In the genomic region with DNA sequence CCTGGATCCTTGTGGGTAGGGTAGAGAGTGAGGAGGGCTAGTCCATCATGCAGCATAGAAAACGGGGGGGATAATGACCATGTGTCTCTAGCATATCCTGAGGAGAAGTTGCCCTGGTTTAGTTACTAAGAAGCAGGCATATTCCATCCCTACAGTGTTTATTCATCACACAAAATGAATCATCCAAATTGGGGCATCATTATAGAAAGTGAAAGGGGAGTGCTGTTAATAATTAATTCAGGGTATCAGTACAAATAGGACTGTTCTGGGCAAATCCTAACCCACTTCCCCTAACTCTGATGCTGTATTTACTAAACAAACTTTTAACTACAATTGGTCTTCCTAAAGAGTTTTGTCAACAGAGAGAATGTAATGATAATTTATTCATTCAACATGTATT, we compare ENCODE assay signal across 24 cellular contexts.
"Had no signal": no experiment of that assay in that cellular context is flagged by ENCODE, and none has a peak within 500 bp of the region (broad histone marks: within the 10 kb centered on the region; RNA-seq: fewer than 3 reads in every experiment).

No MANE protein-coding gene starts in this region.

- H3K79me2 ChIP-seq: parathyroid adenoma had no signal

- H3K27ac ChIP-seq: heart right ventricle, parathyroid adenoma, prostate gland, right lobe of liver, suprapubic skin, tibial artery, upper lobe of left lung, uterus had no signal

- FAIRE-seq: endometrium, frontal cortex, keratinocyte had no signal

- H2AFZ ChIP-seq: parathyroid adenoma had no signal

- H3K4me1 ChIP-seq: heart right ventricle, parathyroid adenoma, prostate gland, right lobe of liver, suprapubic skin, tibial artery, upper lobe of left lung, uterus had no signal

- H3K9me3 ChIP-seq: heart right ventricle, prostate gland, right lobe of liver, suprapubic skin, tibial artery, upper lobe of left lung, uterus had no signal

- H3K4me3 ChIP-seq: heart right ventricle, lung, prostate gland, right lobe of liver, suprapubic skin, tibial artery, upper lobe of left lung, uterus had no signal

- ATAC-seq: esophagus mucosa; heart right ventricle; left colon; left ventricle myocardium superior; stimulated activated effector memory CD8-positive, alpha-beta T cell treated with anti-CD3 and anti-CD28 coated beads, Interleukin-12 subunit alpha, Interleukin-12 subunit beta, amount 100 ng/mL, for 72 hours; stimulated activated naive CD8-positive, alpha-beta T cell treated with anti-CD3 and anti-CD28 coated beads, Interleukin-15, Interleukin-2, amounts not matched to agents 100 U/mL and 50 U/mL, for 24 hours had no signal

- H3K9ac ChIP-seq: parathyroid adenoma had no signal

- H3K27me3 ChIP-seq: suprapubic skin, tibial artery, upper lobe of left lung, uterus had no signal

- H3K36me3 ChIP-seq: heart right ventricle, prostate gland, right lobe of liver, suprapubic skin, tibial artery, upper lobe of left lung, uterus had no signal

- DNase-seq: effector memory CD4-positive, alpha-beta T cell; heart right ventricle; immature natural killer cell; left colon; left ventricle myocardium superior; mesendoderm; naive B cell; retina; right lobe of liver; stimulated activated CD4-positive, alpha-beta T cell treated with anti-CD3 and anti-CD28 coated beads, Interleukin-4, amount 100 ng/mL, for 1 hour; stimulated activated CD8-positive, alpha-beta memory T cell treated with anti-CD3 and anti-CD28 coated beads, Interleukin-4, amount 100 ng/mL, for 48 hours; stimulated activated naive CD8-positive, alpha-beta T cell treated with anti-CD3 and anti-CD28 coated beads, Interleukin-15, Interleukin-2, amounts not matched to agents 100 U/mL and 50 U/mL, for 24 hours; tibial artery; upper lobe of left lung; uterus had no signal
